In genomic region chr11:47306484-47306844, GRCh38 we compare ENCODE assay signal across 26 cellular contexts. TPM values are rescaled to one million over a fixed set of nuclear protein-coding genes. Genes with fewer than 3 reads are reported as not detected.
DNase-seq lines count a peak whose midpoint lies in the region; ATAC-seq and TF ChIP-seq lines count a peak whose summit lies in the region.
"Had no signal": no experiment of that assay in that cellular context is flagged by ENCODE, and none has a peak within 500 bp of the region (broad histone marks: within the 10 kb centered on the region; RNA-seq: fewer than 3 reads in every experiment).

No MANE protein-coding gene starts in this region.

- no peaks in the 10 kb centered on the region for H3K27me3 ChIP-seq in WERI-Rb-1 (ENCODE audit: insufficient read depth, low read depth, severe bottlenecking)
- H3K27me3 ChIP-seq in right cardiac atrium (ENCODE audit: control insufficient read depth, insufficient read depth), result no peaks in the 10 kb centered on the region
- H3K27me3 ChIP-seq: breast epithelium, neural progenitor cell had no signal

- peaks cover 13% of the 10 kb centered on the region for H3K4me1 ChIP-seq in right cardiac atrium (ENCODE audit: control insufficient read depth, insufficient read depth, low read length)
- H3K4me1 ChIP-seq: prostate gland had no signal

- H3K36me3 ChIP-seq in WERI-Rb-1, result peaks cover 81% of the 10 kb centered on the region

- intact Hi-C loops in right cardiac atrium (cut with DNase I), result no loop called here

- no peak for ATAC-seq in right cardiac atrium
- ATAC-seq in HG03378 (IDR thresholded peaks at IDR 0.05; ENCODE audit: unreplicated experiment), result no peak
- no peak for ATAC-seq in GM18858 (IDR thresholded peaks at IDR 0.05; ENCODE audit: unreplicated experiment)
- ATAC-seq: HCT116; mucosa of descending colon; stimulated activated naive B cell treated with anti-CD40 and anti-IgM and Interleukin-4, amounts not matched to agents 10 μg/mL and 1 μg/mL and 100 μg/mL, for 72 hours had no signal

- H3K4me3 ChIP-seq in WERI-Rb-1 (ENCODE audit: low read depth, low read length) (peak overlapping the region; percentile 17), right cardiac atrium (ENCODE audit: low read length) (no peak overlapping the region)
- H3K4me3 ChIP-seq: breast epithelium, mucosa of descending colon, neural progenitor cell, prostate gland, skin epidermis had no signal

- no peaks in the 10 kb centered on the region for H3K9me3 ChIP-seq in WERI-Rb-1 (ENCODE audit: severe bottlenecking)
- no peaks in the 10 kb centered on the region for H3K9me3 ChIP-seq in right cardiac atrium (ENCODE audit: control insufficient read depth, low read length)
- H3K9me3 ChIP-seq: prostate gland had no signal

- 85% methylated on average over 1 of the region's 1 CpG for WGBS in right cardiac atrium

- DNase-seq in DMS 273 (lab: John Stamatoyannopoulos, UW; ENCODE audit: unreplicated experiment) (peak; percentile 74), WERI-Rb-1 (peak; percentile 76), right cardiac atrium (no peak), superior temporal gyrus (ENCODE audit: extremely low spot score) (peak; percentile 38), T-helper 1 cell (no peak)
- DNase-seq: activated CD4-positive, alpha-beta memory T cell treated with anti-CD3 and anti-CD28 coated beads for 36 hours; activated CD4-positive, CD25-positive, alpha-beta regulatory T cell; activated gamma-delta T cell; CD4-positive, alpha-beta T cell; immature natural killer cell; KBM-7; mucosa of descending colon; NCI-H146; stimulated activated CD4-positive, alpha-beta T cell treated with anti-CD3 and anti-CD28 coated beads, Interleukin-2, amount 100 ng/mL, for 24 hours; stimulated activated naive B cell treated with anti-CD40 and anti-IgM and Interleukin-4, amounts not matched to agents 10 μg/mL and 1 μg/mL and 100 μg/mL, for 72 hours; T1000 had no signal

- H3K27ac ChIP-seq in WERI-Rb-1 (peak overlapping the region; percentile 88), right cardiac atrium (ENCODE audit: low read length) (peak overlapping the region; percentile 84)
- H3K27ac ChIP-seq: neural progenitor cell, prostate gland had no signal

- no peak for TF ChIP-seq CTCF in WERI-Rb-1 (IDR thresholded peaks at IDR 0.05; ENCODE audit: low read depth, low read length)

RNA-seq across cellular contexts. Expression of gene MADD, which starts 36.5 kb away (rescaled TPM):
- 10 to 100 TPM; 42.2 to 73.7 (median 54.7) TPM for total RNA-seq in right cardiac atrium
- 27.9 TPM for polyA plus RNA-seq in right cardiac atrium

RNA-seq across cellular contexts. Expression of gene MYBPC3, which starts 46.0 kb away (rescaled TPM):
- total RNA-seq in right cardiac atrium, result 1,000 to 10,000 TPM in 3 of 4 donors, 100 to 1,000 TPM in 1; 953 to 1,924 (median 1,412) TPM
- polyA plus RNA-seq in right cardiac atrium, result 1,009 TPM
- total RNA-seq: activated CD4-positive, alpha-beta memory T cell treated with anti-CD3 and anti-CD28 coated beads for 36 hours; CD4-positive, alpha-beta T cell; HT-29; lower leg skin; urinary bladder had no signal
- polyA plus RNA-seq: immature natural killer cell had no signal

RNA-seq across cellular contexts. Expression of gene NR1H3, which starts 48.7 kb away (rescaled TPM):
- 10 to 100 TPM; 22.9 to 42.2 (median 34.2) TPM for total RNA-seq in right cardiac atrium
- polyA plus RNA-seq in right cardiac atrium, result 29.5 TPM

RNA-seq across cellular contexts. Expression of gene ACP2, which starts 57.9 kb away (rescaled TPM):
- total RNA-seq in right cardiac atrium, result 10 to 100 TPM; 21.7 to 25.9 (median 25.5) TPM
- polyA plus RNA-seq in right cardiac atrium, result 24.7 TPM

Comparison
In these comparisons a context has a peak if more than half of its experiments do, and no peak if none do; other contexts are left out.
1. DNase-seq: peak in DMS 273 (single experiment), WERI-Rb-1 (single experiment) and superior temporal gyrus (single experiment); none in right cardiac atrium (0 of 3) and T-helper 1 cell (0 of 5).